Comparison of ENCODE assay signal across 11 cellular contexts in genomic region chr2:234949762-234950434, GRCh38. TPM values are rescaled to one million over a fixed set of nuclear protein-coding genes. Genes with fewer than 3 reads are reported as not detected.
DNase-seq lines count a peak whose midpoint lies in the region; ATAC-seq and TF ChIP-seq lines count a peak whose summit lies in the region.
"Had no signal": no experiment of that assay in that cellular context is flagged by ENCODE, and none has a peak within 500 bp of the region (broad histone marks: within the 10 kb centered on the region; RNA-seq: fewer than 3 reads in every experiment).

No MANE protein-coding gene starts in this region.

- in situ Hi-C loops in brain microvascular endothelial cell (cut with HindIII; ENCODE audit: low pct_ligation_motif_present, low sequenced_read_pairs): no loop called here

- peaks cover 26% of the 10 kb centered on the region for H3K4me1 ChIP-seq in lower lobe of right lung

- DNase-seq in stimulated activated naive CD8-positive, alpha-beta T cell treated with anti-CD3 and anti-CD28 coated beads, Interleukin-15, amount 100 ng/mL, for 72 hours: no peak
- DNase-seq in brain microvascular endothelial cell: peak; percentile 99
- DNase-seq in kidney tubule cell (ENCODE audit: low spot score): peak; percentile 85
- no peak for DNase-seq in NCI-H510A treated with DMSO at 0.1 percent for 48 hours (lab: John Stamatoyannopoulos, UW)
- no peak for DNase-seq in stimulated activated naive B cell treated with anti-CD40 and anti-IgM and Interleukin-4, amounts not matched to agents 10 μg/mL and 1 μg/mL and 100 μg/mL, for 72 hours
- DNase-seq in lower lobe of right lung: no peak
- DNase-seq: activated CD4-positive, CD25-positive, alpha-beta regulatory T cell treated with anti-CD3 and anti-CD28 coated beads, Interleukin-2, amount 50 U/mL, for 72 hours had no signal

- intact Hi-C loops in lower lobe of right lung (cut with DNase I): no loop called here

- TF ChIP-seq CTCF in brain microvascular endothelial cell (IDR thresholded peaks at IDR 0.05; ENCODE audit: low read depth, low read length, missing control alignments) (no peak), lower lobe of right lung (IDR thresholded peaks at IDR 0.05) (no peak)

- ATAC-seq in stimulated activated naive CD8-positive, alpha-beta T cell treated with anti-CD3 and anti-CD28 coated beads, Interleukin-15, amount 100 ng/mL, for 72 hours: no peak
- no peak for ATAC-seq in HG03342 (IDR thresholded peaks at IDR 0.05; ENCODE audit: unreplicated experiment)
- no peak for ATAC-seq in stimulated activated naive B cell treated with anti-CD40 and anti-IgM and Interleukin-4, amounts not matched to agents 10 μg/mL and 1 μg/mL and 100 μg/mL, for 72 hours (replicated peaks)
- ATAC-seq in lower lobe of right lung: no peak
- ATAC-seq: pancreas had no signal

- H3K27me3 Mint-ChIP-seq in stimulated activated naive CD8-positive, alpha-beta T cell treated with anti-CD3 and anti-CD28 coated beads, Interleukin-15, Interleukin-2, amounts not matched to agents 100 ng/mL and 50 ng/mL, for 24 hours: peaks cover 68% of the 10 kb centered on the region
- H3K27me3 Mint-ChIP-seq in stimulated activated naive CD8-positive, alpha-beta T cell treated with anti-CD3 and anti-CD28 coated beads, Interleukin-15, amount 100 ng/mL, for 72 hours: peaks cover 72% of the 10 kb centered on the region
- H3K27me3 Mint-ChIP-seq in stimulated activated naive B cell treated with anti-CD40 and anti-IgM and Interleukin-4, amounts not matched to agents 10 μg/mL and 1 μg/mL and 100 μg/mL, for 72 hours: peaks cover 49 to 67% of the 10 kb centered on the region in 2 donors

- no peak overlapping the region for H3K27ac Mint-ChIP-seq in stimulated activated naive CD8-positive, alpha-beta T cell treated with anti-CD3 and anti-CD28 coated beads, Interleukin-15, Interleukin-2, amounts not matched to agents 100 ng/mL and 50 ng/mL, for 24 hours
- H3K27ac Mint-ChIP-seq in stimulated activated naive CD8-positive, alpha-beta T cell treated with anti-CD3 and anti-CD28 coated beads, Interleukin-15, amount 100 ng/mL, for 72 hours: no peak overlapping the region
- H3K27ac Mint-ChIP-seq in stimulated activated naive B cell treated with anti-CD40 and anti-IgM and Interleukin-4, amounts not matched to agents 10 μg/mL and 1 μg/mL and 100 μg/mL, for 72 hours: no peak overlapping the region
- H3K27ac Mint-ChIP-seq: dendritic cell treated with granulocyte-macrophage colony-stimulating factor and Interleukin-4, amounts not matched to agents 40 ng/mL and 50 ng/mL, for 4 days had no signal

- H3K36me3 ChIP-seq in brain microvascular endothelial cell (replicated peaks): no peaks in the 10 kb centered on the region
- H3K36me3 ChIP-seq in lower lobe of right lung: no peaks in the 10 kb centered on the region
- H3K36me3 ChIP-seq: pancreas had no signal

- H3K27me3 ChIP-seq in brain microvascular endothelial cell (replicated peaks): no peaks in the 10 kb centered on the region
- peaks cover 6% of the 10 kb centered on the region for H3K27me3 ChIP-seq in lower lobe of right lung (ENCODE audit: low read depth)
- H3K27me3 ChIP-seq: pancreas had no signal

- peaks cover 27% of the 10 kb centered on the region for H3K4me1 Mint-ChIP-seq in stimulated activated naive CD8-positive, alpha-beta T cell treated with anti-CD3 and anti-CD28 coated beads, Interleukin-15, Interleukin-2, amounts not matched to agents 100 ng/mL and 50 ng/mL, for 24 hours (ENCODE audit: low read depth)
- peaks cover 13% of the 10 kb centered on the region for H3K4me1 Mint-ChIP-seq in stimulated activated naive CD8-positive, alpha-beta T cell treated with anti-CD3 and anti-CD28 coated beads, Interleukin-15, amount 100 ng/mL, for 72 hours
- peaks cover 14 to 33% of the 10 kb centered on the region in 2 donors for H3K4me1 Mint-ChIP-seq in stimulated activated naive B cell treated with anti-CD40 and anti-IgM and Interleukin-4, amounts not matched to agents 10 μg/mL and 1 μg/mL and 100 μg/mL, for 72 hours

- no peak overlapping the region for H3K4me3 ChIP-seq in brain microvascular endothelial cell (ENCODE audit: low read depth, low read length)
- H3K4me3 ChIP-seq in lower lobe of right lung: no peak overlapping the region
- H3K4me3 ChIP-seq: pancreas had no signal

- H3K9me3 Mint-ChIP-seq in stimulated activated naive CD8-positive, alpha-beta T cell treated with anti-CD3 and anti-CD28 coated beads, Interleukin-15, Interleukin-2, amounts not matched to agents 100 ng/mL and 50 ng/mL, for 24 hours: no peaks in the 10 kb centered on the region
- no peaks in the 10 kb centered on the region for H3K9me3 Mint-ChIP-seq in stimulated activated naive CD8-positive, alpha-beta T cell treated with anti-CD3 and anti-CD28 coated beads, Interleukin-15, amount 100 ng/mL, for 72 hours
- no peaks in the 10 kb centered on the region for H3K9me3 Mint-ChIP-seq in stimulated activated naive B cell treated with anti-CD40 and anti-IgM and Interleukin-4, amounts not matched to agents 10 μg/mL and 1 μg/mL and 100 μg/mL, for 72 hours
- H3K9me3 Mint-ChIP-seq: dendritic cell treated with granulocyte-macrophage colony-stimulating factor and Interleukin-4, amounts not matched to agents 40 ng/mL and 50 ng/mL, for 4 days had no signal

- no peaks in the 10 kb centered on the region for H3K9me3 ChIP-seq in lower lobe of right lung
- H3K9me3 ChIP-seq: pancreas had no signal

- H3K27ac ChIP-seq in brain microvascular endothelial cell (peak overlapping the region; percentile 95), lower lobe of right lung (no peak overlapping the region)
- H3K27ac ChIP-seq: pancreas had no signal

- no peaks in the 10 kb centered on the region for H3K36me3 Mint-ChIP-seq in stimulated activated naive CD8-positive, alpha-beta T cell treated with anti-CD3 and anti-CD28 coated beads, Interleukin-15, Interleukin-2, amounts not matched to agents 100 ng/mL and 50 ng/mL, for 24 hours (ENCODE audit: low read depth)
- H3K36me3 Mint-ChIP-seq in stimulated activated naive B cell treated with anti-CD40 and anti-IgM and Interleukin-4, amounts not matched to agents 10 μg/mL and 1 μg/mL and 100 μg/mL, for 72 hours: no peaks in the 10 kb centered on the region

- H3K4me3 Mint-ChIP-seq in stimulated activated naive CD8-positive, alpha-beta T cell treated with anti-CD3 and anti-CD28 coated beads, Interleukin-15, Interleukin-2, amounts not matched to agents 100 ng/mL and 50 ng/mL, for 24 hours: peak overlapping the region; percentile 30
- no peak overlapping the region for H3K4me3 Mint-ChIP-seq in stimulated activated naive CD8-positive, alpha-beta T cell treated with anti-CD3 and anti-CD28 coated beads, Interleukin-15, amount 100 ng/mL, for 72 hours
- H3K4me3 Mint-ChIP-seq in stimulated activated naive B cell treated with anti-CD40 and anti-IgM and Interleukin-4, amounts not matched to agents 10 μg/mL and 1 μg/mL and 100 μg/mL, for 72 hours: peak overlapping the region in 1 of 2 donors; percentile 84

RNA-seq across cellular contexts. Expression of gene SH3BP4, which starts 1.9 kb away (rescaled TPM):
- 36.8 TPM for total RNA-seq in lower lobe of right lung

Comparison
In these comparisons a context has a peak if more than half of its experiments do, and no peak if none do; other contexts are left out.
1. DNase-seq: peak in brain microvascular endothelial cell (single experiment) and kidney tubule cell (single experiment); none in stimulated activated naive CD8-positive, alpha-beta T cell treated with anti-CD3 and anti-CD28 coated beads, Interleukin-15, amount 100 ng/mL, for 72 hours (0 of 2), NCI-H510A treated with DMSO at 0.1 percent for 48 hours (single experiment), stimulated activated naive B cell treated with anti-CD40 and anti-IgM and Interleukin-4, amounts not matched to agents 10 μg/mL and 1 μg/mL and 100 μg/mL, for 72 hours (single experiment) and lower lobe of right lung (single experiment).